In the genomic region with DNA sequence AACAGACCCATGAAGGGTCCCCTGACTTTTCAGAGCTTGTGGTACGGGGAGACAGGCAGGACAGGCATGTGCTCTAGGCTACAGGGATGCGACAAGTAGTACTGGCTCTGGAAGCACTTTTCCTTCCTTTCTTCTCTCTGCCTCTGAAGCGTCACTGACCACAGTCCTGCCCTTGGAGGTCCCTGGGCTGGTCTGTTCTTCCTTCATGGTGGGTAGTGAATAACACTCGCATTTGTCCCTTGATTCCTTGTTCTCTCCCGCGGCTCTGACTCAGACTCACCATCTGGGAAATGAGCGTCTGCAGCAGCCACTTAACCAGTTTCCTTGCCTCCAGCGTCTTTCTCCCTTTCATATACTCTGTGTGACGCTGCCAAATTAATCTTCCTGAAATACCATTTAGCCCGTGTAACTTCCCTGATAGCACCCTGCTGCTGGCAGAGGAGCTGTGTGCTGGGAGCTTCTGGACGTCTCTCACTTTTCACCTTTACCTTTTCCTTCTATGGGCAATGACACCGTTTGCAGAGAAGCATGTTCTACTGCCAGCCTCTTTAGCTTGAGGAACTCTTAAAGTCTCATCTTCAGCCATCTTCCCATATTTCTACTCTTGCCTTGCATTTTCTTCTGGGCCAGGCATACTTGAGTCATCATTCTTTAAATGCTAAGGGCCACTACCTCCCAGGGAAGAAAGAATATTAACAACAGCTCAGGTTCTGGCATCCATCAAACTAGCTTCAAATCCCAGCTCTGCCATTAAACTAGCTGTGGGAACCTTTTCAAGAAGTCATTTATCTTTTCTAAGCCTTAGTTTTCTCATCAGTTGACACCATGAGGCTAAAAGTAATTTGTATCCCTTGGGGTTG, we compare ENCODE assay signal across 10 cellular contexts. TPM values are rescaled to one million over a fixed set of nuclear protein-coding genes. Genes with fewer than 3 reads are reported as not detected.
A peak's percentile ranks its signal among the peaks of the same experiment; 100 is the strongest.
DNase-seq lines count a peak whose midpoint lies in the region; ATAC-seq, FAIRE-seq and TF ChIP-seq lines count a peak whose summit lies in the region.
"Had no signal": no experiment of that assay in that cellular context is flagged by ENCODE, and none has a peak within 500 bp of the region (broad histone marks: within the 10 kb centered on the region; RNA-seq: fewer than 3 reads in every experiment).

No MANE protein-coding gene starts in this region.

- ATAC-seq in sciatic nerve = peak; percentile 54
- ATAC-seq in activated CD4-positive, alpha-beta T cell treated with anti-CD3 and anti-CD28 coated beads for 36 hours = no peak
- no peak for ATAC-seq in CD8-positive, alpha-beta T cell

- no peak overlapping the region for H3K4me3 ChIP-seq in CD8-positive, alpha-beta T cell (ENCODE audit: low read depth, low read length)

- DNase-seq in GM04503 (ENCODE audit: low read depth) (peak; percentile 89), T1000 (lab: John Stamatoyannopoulos, UW) (peak; percentile 71), glomerular visceral epithelial cell (ENCODE audit: extremely low spot score) (peak; percentile 32), sciatic nerve (ENCODE audit: low spot score) (no peak), GM19239 (ENCODE audit: insufficient read length, low spot score) (no peak), NCI-H2081 treated with DMSO at 0.1 percent for 48 hours (lab: John Stamatoyannopoulos, UW) (no peak)
- DNase-seq in activated CD4-positive, alpha-beta T cell treated with anti-CD3 and anti-CD28 coated beads for 36 hours = no peak
- no peak for DNase-seq in CD8-positive, alpha-beta T cell
- DNase-seq: activated CD8-positive, alpha-beta memory T cell treated with anti-CD3 and anti-CD28 coated beads for 24 hours had no signal

- H3K9me3 Mint-ChIP-seq in activated CD4-positive, alpha-beta T cell treated with anti-CD3 and anti-CD28 coated beads for 36 hours (ENCODE audit: low read depth) = no peaks in the 10 kb centered on the region
- H3K9me3 Mint-ChIP-seq in CD8-positive, alpha-beta T cell = no peaks in the 10 kb centered on the region
- H3K9me3 Mint-ChIP-seq: dendritic cell treated with granulocyte-macrophage colony-stimulating factor and Interleukin-4, amounts not matched to agents 40 ng/mL and 50 ng/mL, for 4 days had no signal

- H3K4me3 Mint-ChIP-seq in activated CD4-positive, alpha-beta T cell treated with anti-CD3 and anti-CD28 coated beads for 36 hours = no peak overlapping the region
- no peak overlapping the region for H3K4me3 Mint-ChIP-seq in CD8-positive, alpha-beta T cell
- H3K4me3 Mint-ChIP-seq: dendritic cell treated with granulocyte-macrophage colony-stimulating factor and Interleukin-4, amounts not matched to agents 40 ng/mL and 50 ng/mL, for 4 days had no signal

- no peak for TF ChIP-seq CTCF in CD8-positive, alpha-beta T cell (IDR thresholded peaks at IDR 0.05)

- H3K27ac Mint-ChIP-seq in activated CD4-positive, alpha-beta T cell treated with anti-CD3 and anti-CD28 coated beads for 36 hours = no peak overlapping the region
- no peak overlapping the region for H3K27ac Mint-ChIP-seq in CD8-positive, alpha-beta T cell
- H3K27ac Mint-ChIP-seq: dendritic cell treated with granulocyte-macrophage colony-stimulating factor and Interleukin-4, amounts not matched to agents 40 ng/mL and 50 ng/mL, for 4 days had no signal

- no peaks in the 10 kb centered on the region for H3K27me3 ChIP-seq in CD8-positive, alpha-beta T cell (ENCODE audit: insufficient read depth, low read length)

- intact Hi-C loops in sciatic nerve (cut with DNase I) = no loop called here
- intact Hi-C loops in activated CD4-positive, alpha-beta T cell treated with anti-CD3 and anti-CD28 coated beads for 36 hours (cut with DNase I, micrococcal nuclease) = no loop called here
- intact Hi-C loops in CD8-positive, alpha-beta T cell (cut with DNase I, micrococcal nuclease) = no loop called here

- POLR2A ChIA-PET in activated CD4-positive, alpha-beta T cell treated with anti-CD3 and anti-CD28 coated beads for 36 hours (lab: Charles Lee) = no interaction called here
- POLR2A ChIA-PET in CD8-positive, alpha-beta T cell (lab: Charles Lee) = interaction anchor here (0.5 to 0.6 kb wide), 2 partner anchors 26 to 295 kb away, joined by 3 to 5 read pairs; no protein-coding TSS in a partner anchor

- H3K4me1 Mint-ChIP-seq in activated CD4-positive, alpha-beta T cell treated with anti-CD3 and anti-CD28 coated beads for 36 hours = no peaks in the 10 kb centered on the region
- H3K4me1 Mint-ChIP-seq in CD8-positive, alpha-beta T cell (ENCODE audit: low read depth) = no peaks in the 10 kb centered on the region

- H3K36me3 ChIP-seq in CD8-positive, alpha-beta T cell (ENCODE audit: insufficient read depth, low read length) = no peaks in the 10 kb centered on the region

- CTCF ChIA-PET in activated CD4-positive, alpha-beta T cell treated with anti-CD3 and anti-CD28 coated beads for 36 hours (lab: Charles Lee) = no interaction called here
- CTCF ChIA-PET in CD8-positive, alpha-beta T cell (lab: Charles Lee) = no interaction called here

- no peak for FAIRE-seq in GM19239 (lab: Jason Lieb, UNC)

- H3K36me3 Mint-ChIP-seq in activated CD4-positive, alpha-beta T cell treated with anti-CD3 and anti-CD28 coated beads for 36 hours (ENCODE audit: low read depth) = no peaks in the 10 kb centered on the region
- H3K36me3 Mint-ChIP-seq in CD8-positive, alpha-beta T cell = no peaks in the 10 kb centered on the region

- no peaks in the 10 kb centered on the region for H3K9me3 ChIP-seq in CD8-positive, alpha-beta T cell (ENCODE audit: low read length)

- H3K4me1 ChIP-seq in CD8-positive, alpha-beta T cell (ENCODE audit: insufficient read depth, low read length) = no peaks in the 10 kb centered on the region

- H3K27me3 Mint-ChIP-seq in activated CD4-positive, alpha-beta T cell treated with anti-CD3 and anti-CD28 coated beads for 36 hours = peaks cover 12% of the 10 kb centered on the region
- H3K27me3 Mint-ChIP-seq in CD8-positive, alpha-beta T cell (ENCODE audit: low read depth) = peaks cover 3% of the 10 kb centered on the region
- H3K27me3 Mint-ChIP-seq: dendritic cell treated with granulocyte-macrophage colony-stimulating factor and Interleukin-4, amounts not matched to agents 40 ng/mL and 50 ng/mL, for 4 days had no signal

- no peak overlapping the region for H3K27ac ChIP-seq in CD8-positive, alpha-beta T cell (ENCODE audit: low read depth, low read length)

RNA-seq across cellular contexts. Expression of gene TMEM45A, which starts 33.6 kb away (rescaled TPM):
- total RNA-seq in sciatic nerve = 20.6 TPM
- 1 to 10 TPM; 2.2 to 3.1 TPM for total RNA-seq in activated CD4-positive, alpha-beta T cell treated with anti-CD3 and anti-CD28 coated beads for 36 hours
- total RNA-seq in CD8-positive, alpha-beta T cell = under 1 TPM in 1 of 2 experiments, not detected in 1; 0.16 TPM

Comparison
In these comparisons a context has a peak if more than half of its experiments do, and no peak if none do; other contexts are left out.
1. DNase-seq: peak in GM04503 (single experiment), T1000 (single experiment) and glomerular visceral epithelial cell (single experiment); none in sciatic nerve (single experiment), GM19239 (single experiment), activated CD4-positive, alpha-beta T cell treated with anti-CD3 and anti-CD28 coated beads for 36 hours (single experiment), NCI-H2081 treated with DMSO at 0.1 percent for 48 hours (single experiment) and CD8-positive, alpha-beta T cell (0 of 7).